ENCODE assay signal across 23 cellular contexts in the genomic region with DNA sequence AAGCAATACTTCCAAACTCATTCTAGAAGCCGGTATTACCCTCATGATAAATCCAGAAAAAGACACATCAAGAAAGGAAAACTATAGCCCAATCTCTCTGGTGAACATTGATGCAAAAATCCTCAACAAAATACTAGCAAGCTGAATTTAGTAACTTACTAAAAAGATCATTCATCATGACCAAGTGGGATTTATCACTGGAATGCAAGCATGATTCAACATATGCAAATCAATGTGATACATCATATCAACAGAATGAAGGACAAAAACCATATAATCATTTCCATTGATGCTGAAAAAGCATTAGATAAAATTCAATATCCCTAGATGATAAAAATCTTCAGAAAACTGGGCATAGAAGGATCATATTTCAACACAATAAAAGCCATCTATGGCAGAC.
"Had no signal": no experiment of that assay in that cellular context is flagged by ENCODE, and none has a peak within 500 bp of the region (broad histone marks: within the 10 kb centered on the region; RNA-seq: fewer than 3 reads in every experiment).

No MANE protein-coding gene starts in this region.

- H3K27me3 ChIP-seq: adrenal gland, cardiac muscle cell, gastroesophageal sphincter, pancreas, right atrium auricular region, vagina had no signal

- DNase-seq: activated CD4-positive, alpha-beta T cell treated with anti-CD3 and anti-CD28 coated beads for 1 hour; activated CD8-positive, alpha-beta memory T cell treated with anti-CD3 and anti-CD28 coated beads for 24 hours; activated CD8-positive, alpha-beta memory T cell treated with anti-CD3 and anti-CD28 coated beads, Interleukin-2, amount 50 U/mL, for 4 hours; activated naive CD4-positive, alpha-beta T cell; activated T-cell treated with anti-CD3 and anti-CD28 coated beads, Interleukin-2, amount 50 U/mL, for 24 hours; adrenal gland; cortex of kidney; head of caudate nucleus; hypothalamus; left cardiac atrium; mesenchymal stem cell; mucosa of descending colon; nephron progenitor cell; pancreas; psoas muscle; stimulated activated CD4-positive, alpha-beta T cell treated with anti-CD3 and anti-CD28 coated beads, Interleukin-4, amount 100 ng/mL, for 24 hours; stimulated activated naive CD4-positive, alpha-beta T cell treated with Interleukin-2 at 50 U/mL for 16 hours had no signal

- H3K9me3 ChIP-seq: adrenal gland, gastroesophageal sphincter, pancreas, psoas muscle, thoracic aorta, vagina had no signal

- H3K4me3 ChIP-seq: adrenal gland, cardiac muscle cell, gastroesophageal sphincter, mucosa of descending colon, pancreas, psoas muscle, right atrium auricular region, thoracic aorta, vagina had no signal

- ATAC-seq: activated T-helper 17 cell treated with anti-CD3 and anti-CD28 coated beads, Interleukin-2, amount 50 U/mL, for 72 hours; gastroesophageal sphincter; left cardiac atrium; mucosa of descending colon; pancreas; psoas muscle had no signal

- H3K36me3 ChIP-seq: adrenal gland, cardiac muscle cell, gastroesophageal sphincter, pancreas, right atrium auricular region, thoracic aorta, vagina had no signal

- H3K27ac ChIP-seq: adrenal gland, cardiac muscle cell, gastroesophageal sphincter, pancreas, psoas muscle, right atrium auricular region, thoracic aorta, vagina had no signal

- H3K4me1 ChIP-seq: adrenal gland, gastroesophageal sphincter, pancreas, psoas muscle, right atrium auricular region, vagina had no signal
